Comparison of ENCODE assay signal across 8 cellular contexts in genomic region chr11:72113170-72113808, GRCh38. TPM values are rescaled to one million over a fixed set of nuclear protein-coding genes. Genes with fewer than 3 reads are reported as not detected.
DNase-seq lines count a peak whose midpoint lies in the region; ATAC-seq and TF ChIP-seq lines count a peak whose summit lies in the region.

No MANE protein-coding gene starts in this region.

- POLR2A ChIA-PET in PC-3 (lab: Charles Lee; ENCODE audit: unreplicated experiment), result no interaction called here

- H3F3A ChIP-seq in PC-3 (ENCODE audit: low read length, unreplicated experiment), result no peaks in the 10 kb centered on the region

- H3K4me3 ChIP-seq in PC-3 (ENCODE audit: low read length), result peak overlapping the region; percentile 69
- peak overlapping the region; percentile 88 for H3K4me3 ChIP-seq in epithelial cell of esophagus (ENCODE audit: low read length)

- H3K9ac ChIP-seq in PC-3 (ENCODE audit: low read length), result peak overlapping the region; percentile 93

- no peaks in the 10 kb centered on the region for H3K27me3 Mint-ChIP-seq in progenitor cell of endocrine pancreas

- no peaks in the 10 kb centered on the region for H3K9me3 ChIP-seq in PC-3 (ENCODE audit: low read length)

- ATAC-seq in PC-3, result no peak
- no peak for ATAC-seq in activated CD4-positive, CD25-positive, alpha-beta regulatory T cell treated with anti-CD3 and anti-CD28 coated beads, Interleukin-2, amount 50 U/mL, for 24 hours

- no peaks in the 10 kb centered on the region; the same call in 1 of the 2 replicates for H3K36me3 ChIP-seq in PC-3 (ENCODE audit: low read depth, low read length)

- peaks cover 17% of the 10 kb centered on the region for H3K4me1 ChIP-seq in PC-3 (ENCODE audit: insufficient read depth, low read length)

- BruUV-seq in PC-3 (replicated peaks; lab: Mats Ljungman, UMichigan), result TSS peak; percentile 99

- no peaks in the 10 kb centered on the region for H3K9me3 Mint-ChIP-seq in progenitor cell of endocrine pancreas (ENCODE audit: low read depth)

- H3K4me3 Mint-ChIP-seq in progenitor cell of endocrine pancreas (ENCODE audit: low read depth), result peak overlapping the region; percentile 99

- intact Hi-C loops in PC-3 (cut with micrococcal nuclease), result loop anchor here (2.0 kb wide), 1 partner anchor 110 kb away; no protein-coding TSS in a partner anchor

- peaks cover 32% of the 10 kb centered on the region for H3K4me1 Mint-ChIP-seq in progenitor cell of endocrine pancreas (ENCODE audit: low read depth)

- no peaks in the 10 kb centered on the region for H3K79me2 ChIP-seq in PC-3 (ENCODE audit: low read length)

- DNase-seq in ELR (ENCODE audit: low read depth), result peak; percentile 99
- no peak for DNase-seq in PC-3
- peak; percentile 85 for DNase-seq in epithelial cell of esophagus (ENCODE audit: low read depth)
- DNase-seq in progenitor cell of endocrine pancreas (ENCODE audit: low spot score, unreplicated experiment), result no peak
- no peak for DNase-seq in occipital lobe (lab: John Stamatoyannopoulos, UW)
- DNase-seq in NK-92 treated with Interleukin-12 subunit alpha and Interleukin-12 subunit beta, amount 100 ng/mL, for 24 hours (lab: John Stamatoyannopoulos, UW), result no peak
- DNase-seq in cerebellar nuclear complex (lab: John Stamatoyannopoulos, UW), result no peak

- peak overlapping the region; percentile 73 for H2AFZ ChIP-seq in PC-3 (ENCODE audit: low read length)

- peaks cover 5% of the 10 kb centered on the region for H3K36me3 Mint-ChIP-seq in progenitor cell of endocrine pancreas (ENCODE audit: insufficient read depth)

- peak overlapping the region; percentile 100 for H3K27ac Mint-ChIP-seq in progenitor cell of endocrine pancreas

- H3K9me2 ChIP-seq in PC-3 (replicated peaks; ENCODE audit: low read length), result no peaks in the 10 kb centered on the region

- H3K4me2 ChIP-seq in PC-3 (ENCODE audit: low read length), result peak overlapping the region; percentile 72

- H4K20me1 ChIP-seq in PC-3 (ENCODE audit: low read length), result no peaks in the 10 kb centered on the region

- no peaks in the 10 kb centered on the region for H3K27me3 ChIP-seq in PC-3 (ENCODE audit: low read length)

- CTCF ChIA-PET in PC-3 (lab: Charles Lee), result no interaction called here

- peak overlapping the region; percentile 88 for H3K27ac ChIP-seq in PC-3 (ENCODE audit: low read length)

- no peak for TF ChIP-seq CTCF in PC-3 (conservative IDR thresholded peaks at IDR 0.05; ENCODE audit: low read depth, low read length)
- TF ChIP-seq CTCF in epithelial cell of esophagus (IDR thresholded peaks at IDR 0.05; ENCODE audit: insufficient read depth, low read depth, low read length, missing control alignments), result no peak
- no peak for TF ChIP-seq CTCF in progenitor cell of endocrine pancreas (IDR thresholded peaks at IDR 0.05; ENCODE audit: unreplicated experiment)

RNA-seq across cellular contexts. Expression of gene ANAPC15, which starts 0.8 kb away (rescaled TPM):
- total RNA-seq in PC-3 (2014; rRNA removed) (65.4 and 68.8 TPM in 2 replicates), progenitor cell of endocrine pancreas (56.1 and 61.3 TPM in 2 replicates), occipital lobe (11.7 TPM)

RNA-seq across cellular contexts. Expression of gene TOMT, which starts 7.6 kb away (rescaled TPM):
- total RNA-seq in PC-3 (2014; rRNA removed) (not detected in 2 replicates), progenitor cell of endocrine pancreas (not detected in 2 replicates), occipital lobe (not detected)

RNA-seq across cellular contexts. Expression of gene LAMTOR1, which starts 10.2 kb away (rescaled TPM):
- total RNA-seq in PC-3 (2014; rRNA removed) (160 and 169 TPM in 2 replicates), progenitor cell of endocrine pancreas (84.9 and 85.4 TPM in 2 replicates), occipital lobe (41.0 TPM)

RNA-seq across cellular contexts. Expression of gene FOLR3, which starts 22.2 kb away (rescaled TPM):
- total RNA-seq in PC-3 (2014; rRNA removed) (not detected in 2 replicates), progenitor cell of endocrine pancreas (0.98 TPM in 1 of 2 replicates, not detected in the other), occipital lobe (not detected)

RNA-seq across cellular contexts. Expression of gene LRRC51, which starts 32.6 kb away (rescaled TPM):
- total RNA-seq in PC-3 (2014; rRNA removed) (5.8 and 6.6 TPM in 2 replicates), progenitor cell of endocrine pancreas (12.4 and 14.9 TPM in 2 replicates), occipital lobe (11.4 TPM)

Comparison
In these comparisons a context has a peak if more than half of its experiments do, and no peak if none do; other contexts are left out.
1. DNase-seq: peak in ELR (single experiment) and epithelial cell of esophagus (single experiment); none in PC-3 (single experiment), progenitor cell of endocrine pancreas (single experiment), occipital lobe (single experiment), NK-92 treated with Interleukin-12 subunit alpha and Interleukin-12 subunit beta, amount 100 ng/mL, for 24 hours (single experiment) and cerebellar nuclear complex (0 of 2).